7 cellular contexts compared by ENCODE assay signal in the genomic region with DNA sequence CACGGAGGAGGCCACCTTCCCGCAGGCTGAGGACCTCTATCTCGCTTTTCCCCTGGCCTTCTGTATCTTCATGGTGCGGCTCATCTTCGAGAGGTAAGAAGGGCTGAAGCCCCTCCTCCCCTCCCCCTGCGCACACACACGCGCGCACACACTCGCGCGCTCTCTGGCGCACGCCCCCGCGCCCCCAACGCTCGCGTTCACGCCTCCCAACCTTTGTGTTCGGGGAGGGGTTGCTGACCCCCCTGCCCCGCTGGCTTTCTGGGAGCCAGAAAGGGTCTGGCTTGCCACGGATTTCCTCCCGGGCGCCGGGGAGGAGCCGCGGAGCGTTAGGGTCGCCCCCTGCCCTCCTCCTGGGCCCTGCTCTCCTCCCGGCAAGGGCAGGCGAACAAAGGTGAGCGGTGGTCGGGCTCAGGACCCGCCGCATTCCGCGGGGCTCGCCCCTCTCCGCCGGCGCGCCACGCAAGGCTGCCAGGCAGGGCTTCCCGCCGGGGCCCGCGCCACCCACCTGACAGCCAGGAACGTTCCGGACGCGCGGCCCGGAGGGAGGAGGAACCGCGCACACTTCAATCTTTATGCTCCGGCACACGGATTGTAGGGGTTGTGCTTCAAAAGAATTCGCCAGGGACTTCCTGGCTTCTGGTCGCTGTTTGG. TPM values are rescaled to one million over a fixed set of nuclear protein-coding genes. Genes with fewer than 3 reads are reported as not detected.
DNase-seq lines count a peak whose midpoint lies in the region; ATAC-seq and TF ChIP-seq lines count a peak whose summit lies in the region.

No MANE protein-coding gene starts in this region.

- peak overlapping the region; percentile 81 for H3K9ac ChIP-seq in mesenchymal stem cell (ENCODE audit: low read length)

- WGBS in mesenchymal stem cell, result under 1% methylated on average over 57 of the region's 60 CpGs

- peak overlapping the region; percentile 55 for H3K27ac Mint-ChIP-seq in activated B cell treated with CpG ODN at 0.5 μM for 24 hours

- no peaks in the 10 kb centered on the region for H3K4me1 ChIP-seq in effector memory CD4-positive, alpha-beta T cell (ENCODE audit: control insufficient read depth, insufficient read depth, low read length, poor library complexity, severe bottlenecking)
- H3K4me1 ChIP-seq in mesenchymal stem cell (ENCODE audit: control insufficient read depth, insufficient read depth, low read depth, low read length), result peaks cover 4% of the 10 kb centered on the region

- CTCF ChIA-PET in activated B cell treated with CpG ODN at 0.5 μM for 24 hours (lab: Charles Lee), result no interaction called here

- H3K36me3 ChIP-seq in effector memory CD4-positive, alpha-beta T cell (ENCODE audit: control insufficient read depth, insufficient read depth, low read length), result no peaks in the 10 kb centered on the region
- no peaks in the 10 kb centered on the region for H3K36me3 ChIP-seq in mesenchymal stem cell (ENCODE audit: control insufficient read depth in 1 of 2, insufficient read depth in 2 of 2, low read depth in 1 of 2, low read length in 2 of 2)

- H3K36me3 Mint-ChIP-seq in activated B cell treated with CpG ODN at 0.5 μM for 24 hours (ENCODE audit: low read depth), result no peaks in the 10 kb centered on the region

- H2BK15ac ChIP-seq in mesenchymal stem cell (ENCODE audit: low read depth, poor library complexity, severe bottlenecking), result peak overlapping the region; percentile 78

- H3K9me3 Mint-ChIP-seq in activated B cell treated with CpG ODN at 0.5 μM for 24 hours, result no peaks in the 10 kb centered on the region

- peaks cover 26% of the 10 kb centered on the region for H3K4me1 Mint-ChIP-seq in activated B cell treated with CpG ODN at 0.5 μM for 24 hours

- peak overlapping the region in 1 of 2 experiments; percentile 97 for H3K23ac ChIP-seq in mesenchymal stem cell (ENCODE audit: low read length in 2 of 2)

- peak overlapping the region; percentile 92 to 93 for H3K18ac ChIP-seq in mesenchymal stem cell (ENCODE audit: low read depth in 1 of 2, low read length in 2 of 2)

- H2AK5ac ChIP-seq in mesenchymal stem cell (ENCODE audit: low read length, severe bottlenecking), result no peak overlapping the region

- peak; percentile 49 for DNase-seq in Jurkat, Clone E6-1 (ENCODE audit: low read depth, low spot score)
- peak; percentile 35 for DNase-seq in activated B cell treated with CpG ODN at 0.5 μM for 24 hours
- no peak for DNase-seq in effector memory CD4-positive, alpha-beta T cell
- DNase-seq in mesenchymal stem cell, result peak; percentile 36
- peak; percentile 62 for DNase-seq in stimulated activated naive CD8-positive, alpha-beta T cell treated with anti-CD3 and anti-CD28 coated beads, Interleukin-15, Interleukin-2, amounts not matched to agents 100 U/mL and 50 U/mL, for 24 hours

- H3K4me3 Mint-ChIP-seq in activated B cell treated with CpG ODN at 0.5 μM for 24 hours, result no peak overlapping the region

- H2BK5ac ChIP-seq in mesenchymal stem cell (ENCODE audit: low read depth, low read length, poor library complexity, severe bottlenecking), result peak overlapping the region; percentile 20

- H4K91ac ChIP-seq in mesenchymal stem cell (ENCODE audit: low read length), result peak overlapping the region; percentile 39

- no peaks in the 10 kb centered on the region for H3K27me3 ChIP-seq in effector memory CD4-positive, alpha-beta T cell (replicated peaks; ENCODE audit: control insufficient read depth, insufficient read depth, low read length, poor library complexity, severe bottlenecking)
- no peaks in the 10 kb centered on the region for H3K27me3 ChIP-seq in mesenchymal stem cell (ENCODE audit: control insufficient read depth in 1 of 2, insufficient read depth in 1 of 2, low read length in 2 of 2)

- peak overlapping the region; percentile 45 to 93 for H2BK12ac ChIP-seq in mesenchymal stem cell (ENCODE audit: low read length in 2 of 2)

- H3K4me3 ChIP-seq in GM08714 (ENCODE audit: low read length), result peak overlapping the region; percentile 84
- peak overlapping the region; percentile 84 for H3K4me3 ChIP-seq in Jurkat, Clone E6-1 (ENCODE audit: low read length)
- H3K4me3 ChIP-seq in effector memory CD4-positive, alpha-beta T cell (ENCODE audit: insufficient read depth, low read depth, low read length, poor library complexity, severe bottlenecking), result peak overlapping the region; percentile 86
- H3K4me3 ChIP-seq in mesenchymal stem cell (ENCODE audit: insufficient read depth in 1 of 2, low read depth in 1 of 2, low read length in 2 of 2), result peak overlapping the region; percentile 85 to 94

- peak overlapping the region; percentile 73 for H4K8ac ChIP-seq in mesenchymal stem cell (ENCODE audit: low read length)

- ATAC-seq in GM21717 (IDR thresholded peaks at IDR 0.05; ENCODE audit: unreplicated experiment) (peak; percentile 38), activated B cell treated with CpG ODN at 0.5 μM for 24 hours (ENCODE audit: low read depth) (peak; percentile 40)
- peak; percentile 25 for ATAC-seq in stimulated activated naive CD8-positive, alpha-beta T cell treated with anti-CD3 and anti-CD28 coated beads, Interleukin-15, Interleukin-2, amounts not matched to agents 100 U/mL and 50 U/mL, for 24 hours

- no peak for TF ChIP-seq CTCF in activated B cell treated with CpG ODN at 0.5 μM for 24 hours (IDR thresholded peaks at IDR 0.05)

- peak overlapping the region in 1 of 2 experiments; percentile 90 for H3K14ac ChIP-seq in mesenchymal stem cell (ENCODE audit: low read length in 2 of 2)

- H3K79me1 ChIP-seq in mesenchymal stem cell (replicated peaks; ENCODE audit: low read length, poor library complexity, severe bottlenecking), result peaks cover 12% of the 10 kb centered on the region

- peak overlapping the region; percentile 64 for H2BK120ac ChIP-seq in mesenchymal stem cell (ENCODE audit: low read depth, low read length)

- H3K27me3 Mint-ChIP-seq in activated B cell treated with CpG ODN at 0.5 μM for 24 hours, result no peaks in the 10 kb centered on the region

- H2AFZ ChIP-seq in mesenchymal stem cell (ENCODE audit: low read depth, low read length), result peak overlapping the region; percentile 83

- intact Hi-C loops in activated B cell treated with CpG ODN at 0.5 μM for 24 hours (cut with micrococcal nuclease), result loop anchor here (1.0 to 5.0 kb wide), 9 partner anchors 13 to 906 kb away; partner anchors contain the start of genes LRP2, SPC25 and STK39

- H3K9me3 ChIP-seq in effector memory CD4-positive, alpha-beta T cell (ENCODE audit: control insufficient read depth, low read length), result no peaks in the 10 kb centered on the region
- no peaks in the 10 kb centered on the region for H3K9me3 ChIP-seq in mesenchymal stem cell (ENCODE audit: control insufficient read depth, low read length)

- H3K4me2 ChIP-seq in mesenchymal stem cell (ENCODE audit: low read length, poor library complexity, severe bottlenecking), result peak overlapping the region; percentile 90

- H3K27ac ChIP-seq in effector memory CD4-positive, alpha-beta T cell (ENCODE audit: insufficient read depth, low read length, poor library complexity, severe bottlenecking), result no peak overlapping the region
- peak overlapping the region; percentile 69 for H3K27ac ChIP-seq in mesenchymal stem cell (ENCODE audit: low read length, poor library complexity, severe bottlenecking)

- peak overlapping the region; percentile 58 to 81 for H3K4ac ChIP-seq in mesenchymal stem cell (ENCODE audit: low read depth in 1 of 2, low read length in 2 of 2)

- POLR2A ChIA-PET in activated B cell treated with CpG ODN at 0.5 μM for 24 hours (lab: Charles Lee), result interaction anchor here (0.7 to 1.2 kb wide), 4 partner anchors 10 to 33 kb away, joined by 3 to 8 read pairs (median 4); no protein-coding TSS in a partner anchor

RNA-seq across cellular contexts. Expression of gene CERS6, which starts 0.6 kb away (rescaled TPM):
- 25.0 TPM for polyA plus RNA-seq in Jurkat, Clone E6-1 (2012; ENCODE audit: insufficient read depth, insufficient read length)
- 5.3 and 6.1 TPM in 2 replicates for total RNA-seq in activated B cell treated with CpG ODN at 0.5 μM for 24 hours
- polyA plus RNA-seq in mesenchymal stem cell (2013, experiment 1 of 2), result 11.1 TPM
- polyA plus RNA-seq in mesenchymal stem cell (2013, experiment 2 of 2), result 11.4 TPM

Comparison
In these comparisons a context has a peak if more than half of its experiments do, and no peak if none do; other contexts are left out.
1. DNase-seq: peak in Jurkat, Clone E6-1 (single experiment), activated B cell treated with CpG ODN at 0.5 μM for 24 hours (single experiment), mesenchymal stem cell (single experiment) and stimulated activated naive CD8-positive, alpha-beta T cell treated with anti-CD3 and anti-CD28 coated beads, Interleukin-15, Interleukin-2, amounts not matched to agents 100 U/mL and 50 U/mL, for 24 hours (single experiment); none in effector memory CD4-positive, alpha-beta T cell (0 of 3).
2. Peak in every context shown above with its lines, with median percentiles within 50 percentile points of each other: H3K4me3 ChIP-seq and ATAC-seq.